Comparison of ENCODE assay signal across 19 cellular contexts in the genomic region with DNA sequence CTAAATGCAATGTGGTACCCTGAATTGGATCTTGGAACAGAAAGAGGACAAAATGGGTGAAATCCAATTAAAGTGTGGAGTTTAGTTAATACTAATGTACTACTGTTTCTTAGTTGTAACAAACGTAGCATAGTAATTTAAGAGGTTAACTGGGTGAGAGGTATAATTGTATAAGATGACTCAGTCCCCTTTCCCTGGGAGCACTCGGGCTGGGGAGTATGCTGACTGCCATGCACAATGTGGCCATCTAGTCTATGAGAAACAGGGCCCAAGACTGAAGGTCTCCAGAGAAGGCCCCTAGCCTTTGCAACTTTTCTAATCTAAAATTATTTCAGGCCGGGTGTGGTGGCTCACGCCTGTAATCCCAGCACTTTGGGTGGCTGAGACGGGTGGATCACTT. TPM values are rescaled to one million over a fixed set of nuclear protein-coding genes. Genes with fewer than 3 reads are reported as not detected.
DNase-seq lines count a peak whose midpoint lies in the region; ATAC-seq and TF ChIP-seq lines count a peak whose summit lies in the region.
"Had no signal": no experiment of that assay in that cellular context is flagged by ENCODE, and none has a peak within 500 bp of the region (broad histone marks: within the 10 kb centered on the region; RNA-seq: fewer than 3 reads in every experiment).

No MANE protein-coding gene starts in this region.

- no peaks in the 10 kb centered on the region for H3K27me3 ChIP-seq in MM.1S (replicated peaks; ENCODE audit: insufficient read depth, low read length)
- no peaks in the 10 kb centered on the region for H3K27me3 ChIP-seq in upper lobe of left lung
- H3K27me3 ChIP-seq: Peyer's patch had no signal

- H3K4me2 ChIP-seq in MM.1S (ENCODE audit: low read depth, low read length): no peak overlapping the region

- TF ChIP-seq EP300 in upper lobe of left lung (IDR thresholded peaks at IDR 0.05): no peak

- H3K4me1 ChIP-seq in MM.1S (ENCODE audit: low read length): peaks cover 12% of the 10 kb centered on the region
- peaks cover 3 to 22% (median 15%) of the 10 kb centered on the region in 4 donors for H3K4me1 ChIP-seq in upper lobe of left lung

- H3K36me3 Mint-ChIP-seq in stimulated activated naive CD8-positive, alpha-beta T cell treated with anti-CD3 and anti-CD28 coated beads, Interleukin-15, Interleukin-2, amounts not matched to agents 100 ng/mL and 50 ng/mL, for 24 hours (ENCODE audit: low read depth): no peaks in the 10 kb centered on the region
- H3K36me3 Mint-ChIP-seq: CD4-positive, CD25-positive, alpha-beta regulatory T cell had no signal

- no peak overlapping the region for H3K27ac ChIP-seq in MM.1S (ENCODE audit: low read length)
- H3K27ac ChIP-seq in upper lobe of left lung: peak overlapping the region in 1 of 4 donors; percentile 14
- H3K27ac ChIP-seq: Peyer's patch had no signal

- no peaks in the 10 kb centered on the region for H3K9me3 ChIP-seq in MM.1S (replicated peaks; ENCODE audit: insufficient read depth, low read length)
- no peaks in the 10 kb centered on the region for H3K9me3 ChIP-seq in upper lobe of left lung
- H3K9me3 ChIP-seq: Caco-2, Peyer's patch had no signal

- H3K4me3 Mint-ChIP-seq in stimulated activated naive CD8-positive, alpha-beta T cell treated with anti-CD3 and anti-CD28 coated beads, Interleukin-15, Interleukin-2, amounts not matched to agents 100 ng/mL and 50 ng/mL, for 24 hours: no peak overlapping the region

- H3K9ac ChIP-seq in MM.1S (ENCODE audit: low read length): no peak overlapping the region

- no peak for TF ChIP-seq CTCF in MM.1S (IDR thresholded peaks at IDR 0.05; ENCODE audit: low read length)
- TF ChIP-seq CTCF in fibroblast of mammary gland (conservative IDR thresholded peaks at IDR 0.05; ENCODE audit: control insufficient read depth, insufficient read depth, low read depth, low read length): no peak
- no peak for TF ChIP-seq CTCF in upper lobe of left lung (IDR thresholded peaks at IDR 0.05)

- no peak for DNase-seq in stimulated activated naive CD8-positive, alpha-beta T cell treated with anti-CD3 and anti-CD28 coated beads, Interleukin-15, Interleukin-2, amounts not matched to agents 100 U/mL and 50 U/mL, for 24 hours
- DNase-seq in MM.1S: no peak
- peak; percentile 31 for DNase-seq in fibroblast of mammary gland (ENCODE audit: low read depth)
- no peak for DNase-seq in upper lobe of left lung
- no peak for DNase-seq in stimulated activated CD4-positive, alpha-beta T cell treated with anti-CD3 and anti-CD28 coated beads, Interleukin-2, amount 100 ng/mL, for 48 hours
- no peak for DNase-seq in OCI-M1 (lab: John Stamatoyannopoulos, UW)
- DNase-seq: Caco-2; CD4-positive, CD25-positive, alpha-beta regulatory T cell; DMS153; H7; NCI-H1417 treated with DMSO at 0.1 percent for 48 hours; NCI-H2029; NCI-H774; Peyer's patch; SHP77 treated with DMSO at 0.1 percent for 48 hours had no signal

- no peaks in the 10 kb centered on the region for H3K79me2 ChIP-seq in MM.1S (ENCODE audit: low read length)

- no peaks in the 10 kb centered on the region for H3K9me3 Mint-ChIP-seq in stimulated activated naive CD8-positive, alpha-beta T cell treated with anti-CD3 and anti-CD28 coated beads, Interleukin-15, Interleukin-2, amounts not matched to agents 100 ng/mL and 50 ng/mL, for 24 hours
- H3K9me3 Mint-ChIP-seq: CD4-positive, CD25-positive, alpha-beta regulatory T cell; IgD-negative memory B cell had no signal

- WGBS in upper lobe of left lung, 2 donors: 90 to 93% methylated on average over 5 of the region's 5 CpGs

- no peaks in the 10 kb centered on the region for H4K20me1 ChIP-seq in MM.1S (ENCODE audit: insufficient read depth, low read length)

- peak overlapping the region; percentile 66 for H3K27ac Mint-ChIP-seq in stimulated activated naive CD8-positive, alpha-beta T cell treated with anti-CD3 and anti-CD28 coated beads, Interleukin-15, Interleukin-2, amounts not matched to agents 100 ng/mL and 50 ng/mL, for 24 hours
- H3K27ac Mint-ChIP-seq: CD4-positive, CD25-positive, alpha-beta regulatory T cell had no signal

- no peak for ATAC-seq in stimulated activated naive CD8-positive, alpha-beta T cell treated with anti-CD3 and anti-CD28 coated beads, Interleukin-15, Interleukin-2, amounts not matched to agents 100 U/mL and 50 U/mL, for 24 hours
- ATAC-seq in upper lobe of left lung (ENCODE audit: low FRiP score in 2 of 2): no peak
- ATAC-seq: SK-N-SH treated with all-trans-retinoic acid at 6 μM for 48 hours had no signal

- no peaks in the 10 kb centered on the region for H3K36me3 ChIP-seq in MM.1S (replicated peaks; ENCODE audit: insufficient read depth, low read length)
- H3K36me3 ChIP-seq in upper lobe of left lung: no peaks in the 10 kb centered on the region
- H3K36me3 ChIP-seq: Peyer's patch had no signal

- no peaks in the 10 kb centered on the region for H3F3A ChIP-seq in MM.1S (ENCODE audit: insufficient read depth, low read length)

- H3K4me1 Mint-ChIP-seq in stimulated activated naive CD8-positive, alpha-beta T cell treated with anti-CD3 and anti-CD28 coated beads, Interleukin-15, Interleukin-2, amounts not matched to agents 100 ng/mL and 50 ng/mL, for 24 hours (ENCODE audit: low read depth): peaks cover 12% of the 10 kb centered on the region

- no peaks in the 10 kb centered on the region for H3K9me2 ChIP-seq in MM.1S (replicated peaks; ENCODE audit: insufficient read depth, low read length)

- TF ChIP-seq POLR2A in upper lobe of left lung (IDR thresholded peaks at IDR 0.05): no peak

- no peaks in the 10 kb centered on the region for H3K27me3 Mint-ChIP-seq in stimulated activated naive CD8-positive, alpha-beta T cell treated with anti-CD3 and anti-CD28 coated beads, Interleukin-15, Interleukin-2, amounts not matched to agents 100 ng/mL and 50 ng/mL, for 24 hours
- H3K27me3 Mint-ChIP-seq: IgD-negative memory B cell had no signal

- H3K4me3 ChIP-seq in MM.1S (ENCODE audit: low read length) (no peak overlapping the region), fibroblast of mammary gland (ENCODE audit: control insufficient read depth, low read depth, low read length) (no peak overlapping the region), upper lobe of left lung (no peak overlapping the region)
- H3K4me3 ChIP-seq: Peyer's patch had no signal

- H2AFZ ChIP-seq in MM.1S (ENCODE audit: low read length): peak overlapping the region; percentile 7; the same call in 1 of the 2 replicates

RNA-seq across cellular contexts. Expression of gene FCHSD2, which starts 29.6 kb away (rescaled TPM):
- total RNA-seq in upper lobe of left lung: 10 to 100 TPM; 22.5 to 55.6 (median 42.7) TPM

RNA-seq across cellular contexts. Expression of gene P2RY2, which starts 46.3 kb away (rescaled TPM):
- total RNA-seq in upper lobe of left lung: 10 to 100 TPM in 4 of 6 donors, 1 to 10 TPM in 2; 7.8 to 15.0 (median 11.7) TPM
- total RNA-seq: CD4-positive, CD25-positive, alpha-beta regulatory T cell; NCI-H460 had no signal
